Comparison of ENCODE assay signal across 16 cellular contexts in the genomic region with DNA sequence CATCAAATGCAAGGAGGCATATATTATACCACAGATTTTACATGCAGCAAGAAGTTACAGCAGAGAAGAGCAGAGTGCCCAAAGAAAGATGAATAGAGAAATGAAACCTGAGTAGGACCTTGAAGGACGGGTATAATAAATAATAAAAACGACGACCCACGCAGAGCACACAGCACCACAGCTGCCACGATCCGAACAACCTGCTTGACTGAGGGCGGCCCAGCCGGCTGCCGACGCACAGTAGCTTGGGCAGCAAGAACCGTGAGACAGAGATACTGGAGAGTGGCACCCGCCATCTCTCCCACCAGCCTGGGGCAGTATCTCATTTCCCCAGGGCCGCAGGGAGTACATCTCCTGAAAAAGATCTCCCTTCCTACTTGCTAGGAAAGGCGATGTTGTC.
"Had no signal": no experiment of that assay in that cellular context is flagged by ENCODE, and none has a peak within 500 bp of the region (broad histone marks: within the 10 kb centered on the region; RNA-seq: fewer than 3 reads in every experiment).

No MANE protein-coding gene starts in this region.

- ATAC-seq: activated CD4-positive, CD25-positive, alpha-beta regulatory T cell treated with anti-CD3 and anti-CD28 coated beads, Interleukin-2, amount 50 U/mL, for 24 hours; stimulated activated naive CD8-positive, alpha-beta T cell treated with anti-CD3 and anti-CD28 coated beads, Interleukin-15, amount 100 ng/mL, for 72 hours had no signal

- FAIRE-seq: astrocyte, colon, TTC549, urothelium cell line had no signal

- H3K4me3 Mint-ChIP-seq: activated naive CD8-positive, alpha-beta T cell treated with anti-CD3 and anti-CD28 coated beads, Interleukin-2, amount 10 ng/mL, durations not matched to agents 7 days and 5 days; activated T-cell treated with anti-CD3 and anti-CD28 coated beads, Interleukin-2, amount 50 U/mL, for 24 hours; stimulated activated naive CD8-positive, alpha-beta T cell treated with anti-CD3 and anti-CD28 coated beads, Interleukin-15, amount 100 ng/mL, for 72 hours had no signal

- DNase-seq: activated gamma-delta T cell treated with Interleukin-2 at 50 U/mL for 16 hours; activated naive CD8-positive, alpha-beta T cell treated with anti-CD3 and anti-CD28 coated beads, Interleukin-2, amount 10 ng/mL, durations not matched to agents 7 days and 5 days; activated T-cell treated with anti-CD3 and anti-CD28 coated beads, Interleukin-2, amount 50 U/mL, for 24 hours; effector CD4-positive, alpha-beta T cell; foreskin melanocyte; left colon; mammary epithelial cell; ovary; stimulated activated CD4-positive, alpha-beta T cell treated with anti-CD3 and anti-CD28 coated beads, Interleukin-4, amount 100 ng/mL, for 1 hour; stimulated activated CD8-positive, alpha-beta memory T cell treated with anti-CD3 and anti-CD28 coated beads, Interleukin-4, amount 100 ng/mL, for 48 hours; stimulated activated naive CD8-positive, alpha-beta T cell treated with anti-CD3 and anti-CD28 coated beads, Interleukin-15, amount 100 ng/mL, for 72 hours had no signal

- H3K27ac Mint-ChIP-seq: activated naive CD8-positive, alpha-beta T cell treated with anti-CD3 and anti-CD28 coated beads, Interleukin-2, amount 10 ng/mL, durations not matched to agents 7 days and 5 days had no signal

- H3K9me3 Mint-ChIP-seq: activated naive CD8-positive, alpha-beta T cell treated with anti-CD3 and anti-CD28 coated beads, Interleukin-2, amount 10 ng/mL, durations not matched to agents 7 days and 5 days; activated T-cell treated with anti-CD3 and anti-CD28 coated beads, Interleukin-2, amount 50 U/mL, for 24 hours; stimulated activated naive CD8-positive, alpha-beta T cell treated with anti-CD3 and anti-CD28 coated beads, Interleukin-15, amount 100 ng/mL, for 72 hours had no signal

- H3K27me3 Mint-ChIP-seq: activated naive CD8-positive, alpha-beta T cell treated with anti-CD3 and anti-CD28 coated beads, Interleukin-2, amount 10 ng/mL, durations not matched to agents 7 days and 5 days; activated T-cell treated with anti-CD3 and anti-CD28 coated beads, Interleukin-2, amount 50 U/mL, for 24 hours; stimulated activated naive CD8-positive, alpha-beta T cell treated with anti-CD3 and anti-CD28 coated beads, Interleukin-15, amount 100 ng/mL, for 72 hours had no signal
